In the genomic region with DNA sequence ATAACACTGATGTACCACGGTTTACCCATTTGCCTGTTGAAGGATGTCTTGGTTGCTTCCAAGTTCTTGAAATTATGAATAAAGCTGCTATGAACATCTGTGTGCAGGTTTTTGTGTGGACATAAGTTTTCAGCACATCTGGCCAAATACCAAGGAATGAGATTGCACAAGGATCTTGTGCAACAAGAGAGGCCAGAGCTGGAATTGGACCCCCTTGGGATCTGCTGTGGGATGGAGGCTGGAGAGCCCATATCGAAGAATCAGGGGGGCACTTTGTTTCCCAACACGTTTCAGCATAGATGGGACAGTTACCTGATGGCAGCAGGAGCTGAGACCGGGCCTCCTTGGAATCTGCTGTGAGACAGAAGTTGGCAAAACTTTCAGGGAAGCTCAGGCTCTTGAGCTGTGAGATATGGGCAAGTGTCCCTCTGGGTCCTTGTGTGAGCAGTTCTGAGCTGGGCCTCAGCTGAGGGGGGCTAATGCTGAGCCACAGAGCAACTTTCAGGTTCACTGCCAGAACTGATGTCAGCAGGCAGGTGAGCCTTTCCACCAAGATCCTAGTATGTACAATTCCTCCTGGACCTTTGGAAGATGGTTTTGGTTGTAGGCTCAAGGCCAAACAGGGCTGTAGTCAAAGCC, we compare ENCODE assay signal across 28 cellular contexts.
A peak's percentile ranks its signal among the peaks of the same experiment; 100 is the strongest.
DNase-seq lines count a peak whose midpoint lies in the region; ATAC-seq and TF ChIP-seq lines count a peak whose summit lies in the region.
"Had no signal": no experiment of that assay in that cellular context is flagged by ENCODE, and none has a peak within 500 bp of the region (broad histone marks: within the 10 kb centered on the region; RNA-seq: fewer than 3 reads in every experiment).

No MANE protein-coding gene starts in this region.

- H3K9me3 ChIP-seq in gastroesophageal sphincter (no peaks in the 10 kb centered on the region), transverse colon (no peaks in the 10 kb centered on the region)
- H3K9me3 ChIP-seq: esophagus muscularis mucosa, mucosa of descending colon had no signal

- H3K4me3 ChIP-seq in cardiac fibroblast (replicated peaks in 1 of 2; ENCODE audit: low read depth in 2 of 2, low read length in 2 of 2) (no peak overlapping the region), gastroesophageal sphincter (no peak overlapping the region), skeletal muscle cell (ENCODE audit: low read depth, low read length) (no peak overlapping the region), transverse colon (no peak overlapping the region)
- H3K4me3 ChIP-seq: cardiac muscle cell, esophagus muscularis mucosa, K562, mucosa of descending colon, SK-N-MC had no signal

- H3K4me1 ChIP-seq in gastroesophageal sphincter = no peaks in the 10 kb centered on the region
- no peaks in the 10 kb centered on the region for H3K4me1 ChIP-seq in transverse colon
- H3K4me1 ChIP-seq: esophagus muscularis mucosa had no signal

- H3K27me3 ChIP-seq in gastroesophageal sphincter (peaks cover 3% of the 10 kb centered on the region), transverse colon (no peaks in the 10 kb centered on the region)
- H3K27me3 ChIP-seq: cardiac muscle cell, esophagus muscularis mucosa had no signal

- WGBS in gastroesophageal sphincter (ENCODE audit: low coverage in 1 of 2), 2 donors = 67 to 77% methylated on average over 1 to 4 of the region's 4 CpGs
- 43 to 74% methylated on average over 1 to 4 of the region's 4 CpGs for WGBS in transverse colon (ENCODE audit: low coverage in 1 of 2), 2 donors

- ATAC-seq in gastroesophageal sphincter = peak; percentile 50
- ATAC-seq: K562; mucosa of descending colon; stimulated activated naive B cell treated with anti-CD40 and anti-IgM and Interleukin-4, amounts not matched to agents 10 μg/mL and 1 μg/mL and 100 μg/mL, for 72 hours had no signal

- no peak overlapping the region for H3K27ac ChIP-seq in gastroesophageal sphincter
- H3K27ac ChIP-seq in transverse colon = no peak overlapping the region
- H3K27ac ChIP-seq: cardiac muscle cell, esophagus muscularis mucosa, SK-N-MC had no signal

- intact Hi-C loops in transverse colon (cut with DNase I; ENCODE audit: low total_unique reads) = no loop called here

- TF ChIP-seq EP300 in gastroesophageal sphincter (IDR thresholded peaks at IDR 0.05) (no peak), transverse colon (IDR thresholded peaks at IDR 0.05; ENCODE audit: low read depth) (no peak)

- in situ Hi-C loops in transverse colon (cut with MboI; ENCODE audit: low pct_ligation_motif_present in 1 of 4, low pct_unique_long_range_greater_than_20kb in 1 of 4, low sequenced_read_pairs in 3 of 4) = no loop called here

- no peak for TF ChIP-seq POLR2A in gastroesophageal sphincter (IDR thresholded peaks at IDR 0.05)
- no peak for TF ChIP-seq POLR2A in transverse colon (IDR thresholded peaks at IDR 0.05)

- H3K36me3 ChIP-seq in gastroesophageal sphincter = no peaks in the 10 kb centered on the region
- H3K36me3 ChIP-seq in transverse colon = no peaks in the 10 kb centered on the region
- H3K36me3 ChIP-seq: cardiac muscle cell, esophagus muscularis mucosa had no signal

- DNase-seq in GM04503 (ENCODE audit: low read depth) (peak; percentile 14), cardiac fibroblast (ENCODE audit: low read depth in 2 of 2) (peak; percentile 20 to 57), skeletal muscle cell (ENCODE audit: low read depth) (peak; percentile 38), transverse colon (no peak), cerebellum (ENCODE audit: low spot score) (no peak), NCI-H524 (lab: John Stamatoyannopoulos, UW) (no peak)
- DNase-seq in activated CD4-positive, alpha-beta T cell treated with anti-CD3 and anti-CD28 coated beads, Interleukin-2, amount 50 U/mL, for 48 hours = no peak
- DNase-seq: activated CD4-positive, alpha-beta T cell treated with anti-CD3 and anti-CD28 coated beads, Interleukin-2, amount 50 U/mL, for 4 hours; activated CD4-positive, CD25-positive, alpha-beta regulatory T cell; activated naive CD4-positive, alpha-beta T cell treated with Interleukin-2 at 50 U/mL for 16 hours; amniotic stem cell; CD4-positive, CD25-positive, alpha-beta regulatory T cell; DND-41; endodermal cell; GOT3; kidney glomerular epithelial cell; mucosa of descending colon; NCI-H2081 treated with DMSO at 0.1 percent for 48 hours; NCI-H226; NCI-H774; RPMI8226; stimulated activated CD4-positive, alpha-beta T cell treated with anti-CD3 and anti-CD28 coated beads, Interleukin-4, amount 100 ng/mL, for 1 hour; stimulated activated naive B cell treated with anti-CD40 and anti-IgM and Interleukin-4, amounts not matched to agents 10 μg/mL and 1 μg/mL and 100 μg/mL, for 72 hours had no signal

- TF ChIP-seq CTCF in cardiac fibroblast (IDR thresholded peaks at IDR 0.05; ENCODE audit: low read depth, low read length) = no peak
- TF ChIP-seq CTCF in gastroesophageal sphincter (IDR thresholded peaks at IDR 0.05) = no peak
- TF ChIP-seq CTCF in transverse colon (IDR thresholded peaks at IDR 0.05) = no peak

Comparison
In these comparisons a context has a peak if more than half of its experiments do, and no peak if none do; other contexts are left out.
1. DNase-seq: peak in GM04503 (single experiment), cardiac fibroblast (2 of 2) and skeletal muscle cell (single experiment); none in transverse colon (single experiment), cerebellum (single experiment), activated CD4-positive, alpha-beta T cell treated with anti-CD3 and anti-CD28 coated beads, Interleukin-2, amount 50 U/mL, for 48 hours (0 of 2) and NCI-H524 (0 of 2).